29 cellular contexts compared by ENCODE assay signal in genomic region chr11:72541224-72541974, GRCh38.
"Had no signal": no experiment of that assay in that cellular context is flagged by ENCODE, and none has a peak within 500 bp of the region (broad histone marks: within the 10 kb centered on the region; RNA-seq: fewer than 3 reads in every experiment).

No MANE protein-coding gene starts in this region.

- H3K9me3 ChIP-seq: ascending aorta, breast epithelium had no signal

- H3K27ac ChIP-seq: ascending aorta, breast epithelium, KMS-11, WERI-Rb-1 had no signal

- H3K4me3 Mint-ChIP-seq: activated CD4-positive, alpha-beta memory T cell treated with anti-CD3 and anti-CD28 coated beads, Interleukin-2, amount 10 ng/mL, durations not matched to agents 7 days and 5 days; activated CD8-positive, alpha-beta memory T cell treated with anti-CD3 and anti-CD28 coated beads, Interleukin-2, amount 10 ng/mL, durations not matched to agents 7 days and 5 days; activated naive CD4-positive, alpha-beta T cell treated with anti-CD3 and anti-CD28 coated beads, Interleukin-2, amount 10 ng/mL, durations not matched to agents 7 days and 5 days; activated naive CD8-positive, alpha-beta T cell had no signal

- H3K4me3 ChIP-seq: ascending aorta, breast epithelium had no signal

- H3K36me3 ChIP-seq: ascending aorta, breast epithelium, WERI-Rb-1 had no signal

- H3K9me3 Mint-ChIP-seq: activated CD4-positive, alpha-beta memory T cell treated with anti-CD3 and anti-CD28 coated beads, Interleukin-2, amount 10 ng/mL, durations not matched to agents 7 days and 5 days; activated naive CD4-positive, alpha-beta T cell treated with anti-CD3 and anti-CD28 coated beads, Interleukin-2, amount 10 ng/mL, durations not matched to agents 7 days and 5 days had no signal

- H3K36me3 Mint-ChIP-seq: activated CD8-positive, alpha-beta memory T cell treated with anti-CD3 and anti-CD28 coated beads, Interleukin-2, amount 10 ng/mL, durations not matched to agents 7 days and 5 days; activated naive CD4-positive, alpha-beta T cell treated with anti-CD3 and anti-CD28 coated beads, Interleukin-2, amount 10 ng/mL, durations not matched to agents 7 days and 5 days; activated naive CD8-positive, alpha-beta T cell had no signal

- H3K4me1 Mint-ChIP-seq: activated CD4-positive, alpha-beta memory T cell treated with anti-CD3 and anti-CD28 coated beads, Interleukin-2, amount 10 ng/mL, durations not matched to agents 7 days and 5 days; activated CD8-positive, alpha-beta memory T cell treated with anti-CD3 and anti-CD28 coated beads, Interleukin-2, amount 10 ng/mL, durations not matched to agents 7 days and 5 days; activated naive CD4-positive, alpha-beta T cell treated with anti-CD3 and anti-CD28 coated beads, Interleukin-2, amount 10 ng/mL, durations not matched to agents 7 days and 5 days had no signal

- H3K4me2 ChIP-seq: KMS-11 had no signal

- ATAC-seq: activated CD8-positive, alpha-beta memory T cell treated with anti-CD3 and anti-CD28 coated beads, Interleukin-2, amount 10 ng/mL, durations not matched to agents 7 days and 5 days; Panc1 had no signal

- H3K9ac ChIP-seq: KMS-11 had no signal

- DNase-seq: activated CD4-positive, alpha-beta memory T cell treated with anti-CD3 and anti-CD28 coated beads, Interleukin-2, amount 10 ng/mL, durations not matched to agents 7 days and 5 days; activated CD4-positive, alpha-beta T cell treated with anti-CD3 and anti-CD28 coated beads for 1 hour; activated CD4-positive, alpha-beta T cell treated with anti-CD3 and anti-CD28 coated beads for 48 hours; activated CD4-positive, CD25-positive, alpha-beta regulatory T cell; activated CD8-positive, alpha-beta memory T cell treated with anti-CD3 and anti-CD28 coated beads for 24 hours; activated CD8-positive, alpha-beta memory T cell treated with anti-CD3 and anti-CD28 coated beads, Interleukin-2, amount 10 ng/mL, durations not matched to agents 7 days and 5 days; activated CD8-positive, alpha-beta memory T cell treated with anti-CD3 and anti-CD28 coated beads, Interleukin-2, amount 50 U/mL, for 48 hours; activated effector memory CD4-positive, alpha-beta T cell treated with Interleukin-2 at 50 U/mL for 16 hours; activated naive CD4-positive, alpha-beta T cell treated with anti-CD3 and anti-CD28 coated beads, Interleukin-2, amount 10 ng/mL, durations not matched to agents 7 days and 5 days; activated T-cell treated with anti-CD3 and anti-CD28 coated beads, Interleukin-2, amount 50 U/mL, for 48 hours; MM.1S; MV-4-11; NCI-H1092; NCI-H1436 treated with DMSO at 0.1 percent for 48 hours; NCI-H1694 treated with DMSO at 0.1 percent for 48 hours; NCI-H2029; NCI-H345; NCI-H524 treated with DMSO at 0.1 percent for 48 hours; SIG-M5; SW 1271; T-helper 1 cell; T-helper 2 cell; T-helper 9 cell; WERI-Rb-1 had no signal

- H3K27ac Mint-ChIP-seq: activated CD4-positive, alpha-beta memory T cell treated with anti-CD3 and anti-CD28 coated beads, Interleukin-2, amount 10 ng/mL, durations not matched to agents 7 days and 5 days; activated CD8-positive, alpha-beta memory T cell treated with anti-CD3 and anti-CD28 coated beads, Interleukin-2, amount 10 ng/mL, durations not matched to agents 7 days and 5 days; activated naive CD4-positive, alpha-beta T cell treated with anti-CD3 and anti-CD28 coated beads, Interleukin-2, amount 10 ng/mL, durations not matched to agents 7 days and 5 days; activated naive CD8-positive, alpha-beta T cell had no signal

- H3K4me1 ChIP-seq: ascending aorta, breast epithelium had no signal

- H3K27me3 ChIP-seq: ascending aorta, breast epithelium had no signal
